ENCODE assay signal across 37 cellular contexts in genomic region chr19:52286256-52286655, GRCh38.
"Had no signal": no experiment of that assay in that cellular context is flagged by ENCODE, and none has a peak within 500 bp of the region (broad histone marks: within the 10 kb centered on the region; RNA-seq: fewer than 3 reads in every experiment).

No MANE protein-coding gene starts in this region.

- ATAC-seq: activated CD4-positive, CD25-positive, alpha-beta regulatory T cell treated with anti-CD3 and anti-CD28 coated beads, Interleukin-2, amount 50 U/mL, for 24 hours; activated CD8-positive, alpha-beta T cell treated with anti-CD3 and anti-CD28 coated beads for 36 hours; activated naive CD4-positive, alpha-beta T cell treated with anti-CD3 and anti-CD28 coated beads, Interleukin-2, amount 50 U/mL, for 72 hours; activated T-helper 17 cell treated with anti-CD3 and anti-CD28 coated beads, Interleukin-2, amount 50 U/mL, for 72 hours; body of pancreas; WTC11 had no signal

- H3K4me3 ChIP-seq: adrenal gland, body of pancreas, breast epithelium had no signal

- H3K9me3 ChIP-seq: adrenal gland, body of pancreas had no signal

- H3K27me3 ChIP-seq: adrenal gland, body of pancreas, brain microvascular endothelial cell, breast epithelium had no signal

- H3K4me1 Mint-ChIP-seq: activated CD4-positive, alpha-beta T cell treated with anti-CD3 and anti-CD28 coated beads, Interleukin-2, amount 10 ng/mL, durations not matched to agents 24 days and 14 days; activated naive CD8-positive, alpha-beta T cell treated with anti-CD3 and anti-CD28 coated beads for 36 hours; activated T-helper 17 cell treated with anti-CD3 and anti-CD28 coated beads, Interleukin-2, amount 50 U/mL, for 72 hours; WTC11 had no signal

- H3K27ac Mint-ChIP-seq: activated CD4-positive, alpha-beta memory T cell treated with anti-CD3 and anti-CD28 coated beads for 36 hours; activated CD4-positive, alpha-beta T cell treated with anti-CD3 and anti-CD28 coated beads, Interleukin-2, amount 10 ng/mL, durations not matched to agents 24 days and 14 days; activated CD8-positive, alpha-beta T cell treated with anti-CD3 and anti-CD28 coated beads for 36 hours; activated naive CD4-positive, alpha-beta T cell treated with anti-CD3 and anti-CD28 coated beads for 36 hours; activated naive CD8-positive, alpha-beta T cell treated with anti-CD3 and anti-CD28 coated beads for 36 hours; activated T-helper 1 cell treated with anti-CD3 and anti-CD28 coated beads, Interleukin-12 subunit alpha, Interleukin-12 subunit beta, Interleukin-2, Interleukin-4 antibody, amounts not matched to agents 30 ng/mL and 10 ng/mL and 1 ng/mL, durations not matched to agents 14 hours and 24 hours and 36 hours; activated T-helper 17 cell treated with anti-CD3 and anti-CD28 coated beads, Interleukin-2, amount 50 U/mL, for 72 hours; T-helper 1 cell treated with Interleukin-12 subunit alpha and Interleukin-12 subunit beta and Interleukin-4 antibody, amounts not matched to agents 30 μg/mL and 1 μg/mL, for 36 hours; T-helper 2 cell treated with Interferon-gamma antibody and Interleukin-4, amounts not matched to agents 5 μg/mL and 100 μg/mL, for 36 hours; WTC11 had no signal

- H3K27me3 Mint-ChIP-seq: activated CD4-positive, alpha-beta memory T cell treated with anti-CD3 and anti-CD28 coated beads for 36 hours; activated CD4-positive, alpha-beta T cell treated with anti-CD3 and anti-CD28 coated beads, Interleukin-2, amount 10 ng/mL, durations not matched to agents 24 days and 14 days; activated CD8-positive, alpha-beta T cell treated with anti-CD3 and anti-CD28 coated beads for 36 hours; activated naive CD8-positive, alpha-beta T cell treated with anti-CD3 and anti-CD28 coated beads for 36 hours; activated T-helper 17 cell treated with anti-CD3 and anti-CD28 coated beads, Interleukin-2, amount 50 U/mL, for 72 hours had no signal

- H3K4me3 Mint-ChIP-seq: activated CD4-positive, alpha-beta memory T cell treated with anti-CD3 and anti-CD28 coated beads for 36 hours; activated CD4-positive, alpha-beta T cell treated with anti-CD3 and anti-CD28 coated beads, Interleukin-2, amount 10 ng/mL, durations not matched to agents 24 days and 14 days; activated CD8-positive, alpha-beta T cell treated with anti-CD3 and anti-CD28 coated beads for 36 hours; activated naive CD4-positive, alpha-beta T cell treated with anti-CD3 and anti-CD28 coated beads for 36 hours; activated naive CD8-positive, alpha-beta T cell treated with anti-CD3 and anti-CD28 coated beads for 36 hours; activated T-helper 1 cell treated with anti-CD3 and anti-CD28 coated beads, Interleukin-12 subunit alpha, Interleukin-12 subunit beta, Interleukin-2, Interleukin-4 antibody, amounts not matched to agents 30 ng/mL and 10 ng/mL and 1 ng/mL, durations not matched to agents 14 hours and 24 hours and 36 hours; activated T-helper 17 cell treated with anti-CD3 and anti-CD28 coated beads, Interleukin-2, amount 50 U/mL, for 72 hours; T-helper 1 cell treated with Interleukin-12 subunit alpha and Interleukin-12 subunit beta and Interleukin-4 antibody, amounts not matched to agents 30 μg/mL and 1 μg/mL, for 36 hours; T-helper 2 cell treated with Interferon-gamma antibody and Interleukin-4, amounts not matched to agents 5 μg/mL and 100 μg/mL, for 36 hours; WTC11 had no signal

- H3K4me1 ChIP-seq: adrenal gland, body of pancreas, breast epithelium had no signal

- H3K27ac ChIP-seq: adrenal gland, body of pancreas, brain microvascular endothelial cell, breast epithelium, WERI-Rb-1 had no signal

- DNase-seq: activated CD4-positive, alpha-beta memory T cell treated with anti-CD3 and anti-CD28 coated beads for 36 hours; activated CD4-positive, alpha-beta T cell treated with anti-CD3 and anti-CD28 coated beads for 4 hours; activated CD4-positive, alpha-beta T cell treated with anti-CD3 and anti-CD28 coated beads, Interleukin-2, amount 10 ng/mL, durations not matched to agents 24 days and 14 days; activated CD4-positive, alpha-beta T cell treated with anti-CD3 and anti-CD28 coated beads, Interleukin-2, amount 50 U/mL, for 1 hour; activated CD4-positive, alpha-beta T cell treated with anti-CD3 and anti-CD28 coated beads, Interleukin-2, amount 50 U/mL, for 4 hours; activated CD4-positive, CD25-positive, alpha-beta regulatory T cell; activated CD8-positive, alpha-beta memory T cell treated with anti-CD3 and anti-CD28 coated beads, Interleukin-2, amount 50 U/mL, for 4 hours; activated CD8-positive, alpha-beta T cell treated with anti-CD3 and anti-CD28 coated beads for 36 hours; activated effector memory CD4-positive, alpha-beta T cell treated with anti-CD3 and anti-CD28 coated beads, Interleukin-2, amount 50 U/mL, for 16 hours; activated gamma-delta T cell treated with Interleukin-2 at 50 U/mL for 16 hours; activated naive CD4-positive, alpha-beta T cell; activated naive CD4-positive, alpha-beta T cell treated with anti-CD3 and anti-CD28 coated beads for 36 hours; activated naive CD4-positive, alpha-beta T cell treated with anti-CD3 and anti-CD28 coated beads, Interleukin-2, amount 50 U/mL, for 16 hours; activated naive CD8-positive, alpha-beta T cell treated with anti-CD3 and anti-CD28 coated beads for 36 hours; activated T-cell treated with anti-CD3 and anti-CD28 coated beads for 4 hours; activated T-cell treated with anti-CD3 and anti-CD28 coated beads, Interleukin-2, amount 50 U/mL, for 1 hour; activated T-cell treated with anti-CD3 and anti-CD28 coated beads, Interleukin-2, amount 50 U/mL, for 48 hours; amniotic stem cell; aorta; body of pancreas; brain microvascular endothelial cell; central memory CD4-positive, alpha-beta T cell; cerebellar nuclear complex; SW 1271; T-helper 1 cell; T-helper 2 cell; T-helper 9 cell; WERI-Rb-1 had no signal
